In genomic region chrX:56797966-56798711, GRCh38 we compare ENCODE assay signal across 9 cellular contexts.
DNase-seq lines count a peak whose midpoint lies in the region; ATAC-seq and TF ChIP-seq lines count a peak whose summit lies in the region.
"Had no signal": no experiment of that assay in that cellular context is flagged by ENCODE, and none has a peak within 500 bp of the region (broad histone marks: within the 10 kb centered on the region; RNA-seq: fewer than 3 reads in every experiment).

No MANE protein-coding gene starts in this region.

- no peak for DNase-seq in activated naive CD4-positive, alpha-beta T cell treated with anti-CD3 and anti-CD28 coated beads for 36 hours
- DNase-seq in activated naive CD4-positive, alpha-beta T cell treated with anti-CD3 and anti-CD28 coated beads, Interleukin-2, amount 50 U/mL, for 16 hours: no peak
- DNase-seq in activated B cell treated with CpG ODN at 0.5 μM for 24 hours (no peak), fibroblast of the aortic adventitia (ENCODE audit: low read depth) (peak; percentile 52), kidney tubule cell (ENCODE audit: low spot score) (no peak), iPS-NIHi7 (ENCODE audit: extremely low spot score) (no peak)
- DNase-seq: AML-193 had no signal

- H3K4me1 Mint-ChIP-seq in activated naive CD4-positive, alpha-beta T cell treated with anti-CD3 and anti-CD28 coated beads for 36 hours (ENCODE audit: low read depth): peaks cover 57% of the 10 kb centered on the region
- peaks cover 31% of the 10 kb centered on the region for H3K4me1 Mint-ChIP-seq in activated B cell treated with CpG ODN at 0.5 μM for 24 hours
- peaks cover 49% of the 10 kb centered on the region for H3K4me1 Mint-ChIP-seq in stimulated activated memory B cell treated with anti-CD40 and anti-IgM and Interleukin-4, amounts not matched to agents 10 μg/mL and 1 μg/mL and 100 μg/mL, for 72 hours

- TF ChIP-seq CTCF in activated B cell treated with CpG ODN at 0.5 μM for 24 hours (IDR thresholded peaks at IDR 0.05) (no peak), fibroblast of the aortic adventitia (IDR thresholded peaks at IDR 0.05; ENCODE audit: insufficient read depth, low read length) (no peak)

- ATAC-seq in activated B cell treated with CpG ODN at 0.5 μM for 24 hours (ENCODE audit: low read depth) (no peak), HG03108 (IDR thresholded peaks at IDR 0.05; ENCODE audit: unreplicated experiment) (no peak)
- no peak for ATAC-seq in stimulated activated memory B cell treated with anti-CD40 and anti-IgM and Interleukin-4, amounts not matched to agents 10 μg/mL and 1 μg/mL and 100 μg/mL, for 72 hours

- POLR2A ChIA-PET in activated B cell treated with CpG ODN at 0.5 μM for 24 hours (lab: Charles Lee): no interaction called here

- peaks cover 3% of the 10 kb centered on the region for H3K36me3 Mint-ChIP-seq in activated naive CD4-positive, alpha-beta T cell treated with anti-CD3 and anti-CD28 coated beads for 36 hours (ENCODE audit: low read depth)
- H3K36me3 Mint-ChIP-seq in activated B cell treated with CpG ODN at 0.5 μM for 24 hours (ENCODE audit: low read depth): peaks cover 18% of the 10 kb centered on the region
- H3K36me3 Mint-ChIP-seq in stimulated activated memory B cell treated with anti-CD40 and anti-IgM and Interleukin-4, amounts not matched to agents 10 μg/mL and 1 μg/mL and 100 μg/mL, for 72 hours: peaks cover 34% of the 10 kb centered on the region

- no peaks in the 10 kb centered on the region for H3K9me3 Mint-ChIP-seq in activated naive CD4-positive, alpha-beta T cell treated with anti-CD3 and anti-CD28 coated beads for 36 hours
- H3K9me3 Mint-ChIP-seq in activated B cell treated with CpG ODN at 0.5 μM for 24 hours: no peaks in the 10 kb centered on the region
- no peaks in the 10 kb centered on the region for H3K9me3 Mint-ChIP-seq in stimulated activated memory B cell treated with anti-CD40 and anti-IgM and Interleukin-4, amounts not matched to agents 10 μg/mL and 1 μg/mL and 100 μg/mL, for 72 hours

- H3K27me3 Mint-ChIP-seq in activated naive CD4-positive, alpha-beta T cell treated with anti-CD3 and anti-CD28 coated beads for 36 hours (ENCODE audit: low read depth): no peaks in the 10 kb centered on the region
- no peaks in the 10 kb centered on the region for H3K27me3 Mint-ChIP-seq in activated B cell treated with CpG ODN at 0.5 μM for 24 hours
- H3K27me3 Mint-ChIP-seq in stimulated activated memory B cell treated with anti-CD40 and anti-IgM and Interleukin-4, amounts not matched to agents 10 μg/mL and 1 μg/mL and 100 μg/mL, for 72 hours: no peaks in the 10 kb centered on the region

- no peak overlapping the region for H3K4me3 Mint-ChIP-seq in activated naive CD4-positive, alpha-beta T cell treated with anti-CD3 and anti-CD28 coated beads for 36 hours
- no peak overlapping the region for H3K4me3 Mint-ChIP-seq in activated B cell treated with CpG ODN at 0.5 μM for 24 hours
- no peak overlapping the region for H3K4me3 Mint-ChIP-seq in stimulated activated memory B cell treated with anti-CD40 and anti-IgM and Interleukin-4, amounts not matched to agents 10 μg/mL and 1 μg/mL and 100 μg/mL, for 72 hours

- H3K4me3 ChIP-seq in fibroblast of the aortic adventitia (ENCODE audit: low read depth, low read length): no peak overlapping the region

- peak overlapping the region; percentile 56 for H3K27ac Mint-ChIP-seq in activated naive CD4-positive, alpha-beta T cell treated with anti-CD3 and anti-CD28 coated beads for 36 hours
- peak overlapping the region; percentile 35 for H3K27ac Mint-ChIP-seq in activated B cell treated with CpG ODN at 0.5 μM for 24 hours
- H3K27ac Mint-ChIP-seq in stimulated activated memory B cell treated with anti-CD40 and anti-IgM and Interleukin-4, amounts not matched to agents 10 μg/mL and 1 μg/mL and 100 μg/mL, for 72 hours: peak overlapping the region; percentile 53

- CTCF ChIA-PET in activated naive CD4-positive, alpha-beta T cell treated with anti-CD3 and anti-CD28 coated beads for 36 hours (lab: Charles Lee): no interaction called here
- CTCF ChIA-PET in activated B cell treated with CpG ODN at 0.5 μM for 24 hours (lab: Charles Lee): no interaction called here

- intact Hi-C loops in activated naive CD4-positive, alpha-beta T cell treated with anti-CD3 and anti-CD28 coated beads for 36 hours (cut with micrococcal nuclease): no loop called here
- intact Hi-C loops in activated B cell treated with CpG ODN at 0.5 μM for 24 hours (cut with micrococcal nuclease): no loop called here
